In the genomic region with DNA sequence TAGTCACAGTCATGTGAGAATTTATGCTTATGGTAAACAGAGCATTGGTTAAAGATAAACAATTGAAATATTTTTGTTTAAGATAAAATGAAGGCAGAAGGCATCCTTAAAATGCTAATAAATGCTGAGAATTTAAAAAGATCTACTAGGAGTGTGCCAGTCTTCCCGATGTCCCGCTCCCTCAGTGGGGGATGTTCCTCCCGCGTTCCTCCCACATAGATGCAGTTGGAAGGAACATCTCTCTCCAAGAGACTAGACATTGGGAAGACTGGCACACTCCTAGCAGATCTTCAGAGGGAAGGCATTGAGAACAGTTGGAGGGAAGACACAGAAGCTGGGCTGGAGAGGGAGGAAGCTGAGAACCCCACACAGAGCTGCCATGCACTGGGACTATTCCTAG, we compare ENCODE assay signal across 25 cellular contexts.
DNase-seq lines count a peak whose midpoint lies in the region; ATAC-seq, FAIRE-seq and TF ChIP-seq lines count a peak whose summit lies in the region.
"Had no signal": no experiment of that assay in that cellular context is flagged by ENCODE, and none has a peak within 500 bp of the region (broad histone marks: within the 10 kb centered on the region; RNA-seq: fewer than 3 reads in every experiment).

No MANE protein-coding gene starts in this region.

- H3K4me3 ChIP-seq in A549 (no peak overlapping the region), PC-9 (no peak overlapping the region), BE2C (ENCODE audit: low read depth, low read length) (no peak overlapping the region), right atrium auricular region (no peak overlapping the region)
- H3K4me3 ChIP-seq: BLaER1 treated with 17β-estradiol and CSF1 and Interleukin-3, amounts not matched to agents 10 nM and 100 nM; GM12878 had no signal

- no peak overlapping the region for H2BK120ac ChIP-seq in H9 (ENCODE audit: low read depth, low read length, poor library complexity, severe bottlenecking)

- H3T11ph ChIP-seq in H9 (ENCODE audit: low read length): no peak overlapping the region

- no peaks in the 10 kb centered on the region for H3K23me2 ChIP-seq in H9 (ENCODE audit: insufficient read length, low read depth, low read length, poor library complexity, severe bottlenecking)

- H4K8ac ChIP-seq in H9 (replicated peaks; ENCODE audit: insufficient read length, low read depth, low read length): no peak overlapping the region

- H3K4me2 ChIP-seq in A549: peak overlapping the region; percentile 68; the same call in 2 of the 3 replicates
- no peak overlapping the region for H3K4me2 ChIP-seq in H9 (ENCODE audit: insufficient read depth, insufficient read length, low read length)
- no peak overlapping the region for H3K4me2 ChIP-seq in PC-9
- H3K4me2 ChIP-seq: BLaER1 treated with 17β-estradiol and CSF1 and Interleukin-3, amounts not matched to agents 10 nM and 100 nM had no signal

- no peak overlapping the region for H2BK20ac ChIP-seq in H9 (ENCODE audit: low read depth, low read length, poor library complexity, severe bottlenecking)

- H2BK15ac ChIP-seq in H9 (ENCODE audit: low read depth, low read length): no peak overlapping the region

- no peak overlapping the region for H3K4ac ChIP-seq in H9 (ENCODE audit: low read depth, low read length)

- H3K27me3 ChIP-seq in H9 (ENCODE audit: insufficient read depth, low read length) (no peaks in the 10 kb centered on the region), PC-9 (ENCODE audit: insufficient read depth, low read depth) (no peaks in the 10 kb centered on the region), BE2C (no peaks in the 10 kb centered on the region), right atrium auricular region (no peaks in the 10 kb centered on the region)
- H3K27me3 ChIP-seq: BLaER1 treated with 17β-estradiol and CSF1 and Interleukin-3, amounts not matched to agents 10 nM and 100 nM had no signal

- ATAC-seq in A549: no peak
- ATAC-seq in GM18907 (IDR thresholded peaks at IDR 0.05; ENCODE audit: unreplicated experiment): no peak
- ATAC-seq: GM12878 had no signal

- H3K79me2 ChIP-seq in H9 (ENCODE audit: insufficient read depth, low read length) (no peaks in the 10 kb centered on the region), PC-9 (ENCODE audit: low read depth) (no peaks in the 10 kb centered on the region)

- H3K27ac Mint-ChIP-seq in H9 (no peak overlapping the region), neural crest cell (ENCODE audit: unreplicated experiment) (peak overlapping the region; percentile 43)
- H3K27ac Mint-ChIP-seq: CD14-positive monocyte; CD4-positive, alpha-beta memory T cell; CD4-positive, CD25-positive, alpha-beta regulatory T cell; CD8-positive, alpha-beta memory T cell had no signal

- FAIRE-seq in A549 (lab: Jason Lieb, UNC) (no peak), frontal cortex (lab: Jason Lieb, UNC) (no peak)
- FAIRE-seq: GM12878, GM12892, GM18507 had no signal

- peaks cover 0 to 17% (median 0%) of the 10 kb centered on the region in 3 experiments; a peak in 3 of 7 replicates for H3K36me3 Mint-ChIP-seq in H9 (ENCODE audit: insufficient read depth in 1 of 3, low read depth in 3 of 3)
- H3K36me3 Mint-ChIP-seq in neural crest cell (ENCODE audit: low read depth): no peaks in the 10 kb centered on the region
- H3K36me3 Mint-ChIP-seq: CD14-positive monocyte; CD4-positive, alpha-beta memory T cell; CD4-positive, CD25-positive, alpha-beta regulatory T cell; CD8-positive, alpha-beta memory T cell had no signal

- H3K9me3 ChIP-seq in A549: peaks cover 32% of the 10 kb centered on the region
- H3K9me3 ChIP-seq in H9 (ENCODE audit: control insufficient read depth, low read depth, low read length): no peaks in the 10 kb centered on the region
- H3K9me3 ChIP-seq in PC-9 (ENCODE audit: insufficient read depth, low read depth): peaks cover 7% of the 10 kb centered on the region; the same call in 1 of the 2 replicates
- no peaks in the 10 kb centered on the region for H3K9me3 ChIP-seq in BE2C
- H3K9me3 ChIP-seq in right atrium auricular region: no peaks in the 10 kb centered on the region

- peaks cover 19% of the 10 kb centered on the region for H3F3A ChIP-seq in PC-9 (ENCODE audit: insufficient read depth, low read depth)

- H4K5ac ChIP-seq in H9 (ENCODE audit: insufficient read length, low read depth, low read length): no peak overlapping the region

- no peak for TF ChIP-seq POLR2A in A549 (IDR thresholded peaks at IDR 0.05; ENCODE audit: low read length)

- H3K4me1 ChIP-seq in A549 (peaks cover 40% of the 10 kb centered on the region), H9 (ENCODE audit: insufficient read depth, low read length) (no peaks in the 10 kb centered on the region), PC-9 (replicated peaks; ENCODE audit: insufficient read depth) (peaks cover 29% of the 10 kb centered on the region), BE2C (no peaks in the 10 kb centered on the region), right atrium auricular region (peaks cover 0 to 9% of the 10 kb centered on the region in 2 donors)

- H2BK12ac ChIP-seq in H9 (ENCODE audit: insufficient read length, low read depth, low read length): no peak overlapping the region

- CTCF ChIA-PET in A549 (lab: Yijun Ruan, JAX) (interaction anchor here (2.1 kb wide), 1 partner anchor 203 kb away, joined by 5 read pairs; the partner anchor contains the start of gene EDN1), PC-9 (lab: Charles Lee) (interaction anchor here (0.7 kb wide), 1 partner anchor 11 kb away, joined by 14 read pairs; no protein-coding TSS in a partner anchor)

- H3K4me3 Mint-ChIP-seq in H9: no peak overlapping the region
- H3K4me3 Mint-ChIP-seq in neural crest cell: no peak overlapping the region
- H3K4me3 Mint-ChIP-seq: CD14-positive monocyte; CD4-positive, alpha-beta memory T cell; CD4-positive, CD25-positive, alpha-beta regulatory T cell; CD8-positive, alpha-beta memory T cell had no signal

- no peak overlapping the region for H3K18ac ChIP-seq in H9 (ENCODE audit: insufficient read length, low read depth, low read length)

- H3K27me3 Mint-ChIP-seq in H9 (ENCODE audit: low read depth): peaks cover 2% of the 10 kb centered on the region; the same call in 1 of the 2 replicates
- no peaks in the 10 kb centered on the region for H3K27me3 Mint-ChIP-seq in neural crest cell (ENCODE audit: low read depth)

- H2AFZ ChIP-seq in H9 (ENCODE audit: low read length) (no peak overlapping the region), PC-9 (no peak overlapping the region)

- no peak overlapping the region for H3K56ac ChIP-seq in H9 (ENCODE audit: insufficient read length, low read depth, low read length)

- H3K36me3 ChIP-seq in PC-9 (ENCODE audit: low read depth) (no peaks in the 10 kb centered on the region), BE2C (no peaks in the 10 kb centered on the region), right atrium auricular region (no peaks in the 10 kb centered on the region)
- H3K36me3 ChIP-seq: BLaER1 treated with 17β-estradiol and CSF1 and Interleukin-3, amounts not matched to agents 10 nM and 100 nM had no signal

- TF ChIP-seq EP300 in A549 (IDR thresholded peaks at IDR 0.05): no peak

- H3K9ac ChIP-seq in H9 (ENCODE audit: extremely low read depth, insufficient read length, low read length): no peak overlapping the region
- H3K9ac ChIP-seq: BLaER1 treated with 17β-estradiol and CSF1 and Interleukin-3, amounts not matched to agents 10 nM and 100 nM had no signal

- H3K27ac ChIP-seq in A549: peak overlapping the region; percentile 94 to 98
- H3K27ac ChIP-seq in H9 (ENCODE audit: insufficient read length, low read depth, low read length): no peak overlapping the region
- H3K27ac ChIP-seq in PC-9: peak overlapping the region; percentile 87
- H3K27ac ChIP-seq in right atrium auricular region: no peak overlapping the region
- H3K27ac ChIP-seq: BLaER1 treated with 17β-estradiol and CSF1 and Interleukin-3, amounts not matched to agents 10 nM and 100 nM had no signal

- intact Hi-C loops in PC-9 (cut with micrococcal nuclease; ENCODE audit: unreplicated experiment): no loop called here

- peak overlapping the region; percentile 39; the same call in 1 of the 2 replicates for H3K14ac ChIP-seq in H9 (ENCODE audit: insufficient read depth, low read length)

- H2AK5ac ChIP-seq in H9 (ENCODE audit: insufficient read length, low read length): no peak overlapping the region

- TF ChIP-seq CTCF in A549 (IDR thresholded peaks at IDR 0.05) (no peak), H9 (conservative IDR thresholded peaks at IDR 0.05) (no peak), PC-9 (conservative IDR thresholded peaks at IDR 0.05) (no peak), neural crest cell (conservative IDR thresholded peaks at IDR 0.05) (no peak), BE2C (IDR thresholded peaks at IDR 0.05; ENCODE audit: low read depth, low read length) (no peak), right atrium auricular region (IDR thresholded peaks at IDR 0.05) (no peak)

- DNase-seq in A549 (ENCODE audit: low read depth in 1 of 2, low spot score in 1 of 2) (no peak), H9 (no peak), PC-9 (no peak), neural crest cell (ENCODE audit: low read depth, low spot score) (no peak), BE2C (no peak), frontal cortex (ENCODE audit: low spot score in 2 of 2) (no peak), right atrium auricular region (ENCODE audit: low spot score) (no peak)
- DNase-seq: ACHN; CD4-positive, alpha-beta memory T cell; CD4-positive, CD25-positive, alpha-beta regulatory T cell; CD8-positive, alpha-beta memory T cell; COR-L47; DMS 273 treated with DMSO at 0.1 percent for 48 hours; DMS153; DMS53; DMS79; DND-41; EL; GDM1 had no signal

- no peak overlapping the region for H3K23ac ChIP-seq in H9 (ENCODE audit: insufficient read length, low read depth, low read length)

- TF ChIP-seq RAD21 in A549 (conservative IDR thresholded peaks at IDR 0.05 in 1 of 2, IDR thresholded peaks at IDR 0.05 in 1 of 2): no peak

- POLR2A ChIA-PET in A549 (lab: Yijun Ruan, JAX): no interaction called here
- POLR2A ChIA-PET in PC-9 (lab: Charles Lee; ENCODE audit: unreplicated experiment): no interaction called here

- H4K91ac ChIP-seq in H9 (ENCODE audit: insufficient read length, low read depth, low read length): no peak overlapping the region

- H3K4me1 Mint-ChIP-seq in H9 (peaks cover 8 to 11% of the 10 kb centered on the region in 2 experiments; a peak in 3 of 4 replicates), neural crest cell (no peaks in the 10 kb centered on the region)
- H3K4me1 Mint-ChIP-seq: CD4-positive, alpha-beta memory T cell; CD4-positive, CD25-positive, alpha-beta regulatory T cell; CD8-positive, alpha-beta memory T cell had no signal

- H3K9me3 Mint-ChIP-seq in H9 (peaks cover 3 to 5% of the 10 kb centered on the region in 2 experiments; a peak in 3 of 5 replicates), neural crest cell (peaks cover 6% of the 10 kb centered on the region)

- H3K9me2 ChIP-seq in PC-9 (ENCODE audit: insufficient read depth): no peaks in the 10 kb centered on the region

- no peaks in the 10 kb centered on the region for H4K20me1 ChIP-seq in H9 (ENCODE audit: control insufficient read depth, insufficient read depth, insufficient read length)
- H4K20me1 ChIP-seq in PC-9 (ENCODE audit: insufficient read depth): no peaks in the 10 kb centered on the region
- H4K20me1 ChIP-seq: BLaER1 treated with 17β-estradiol and CSF1 and Interleukin-3, amounts not matched to agents 10 nM and 100 nM had no signal

- H3K79me1 ChIP-seq in H9 (ENCODE audit: insufficient read depth, low read depth, low read length, poor library complexity, severe bottlenecking): no peaks in the 10 kb centered on the region

- H2BK5ac ChIP-seq in H9 (ENCODE audit: insufficient read length, low read length): no peak overlapping the region

- no TSS peak for BruUV-seq in PC-9 (replicated peaks; lab: Mats Ljungman, UMichigan)

- 87% methylated on average over 4 of the region's 4 CpGs for WGBS in A549 (ENCODE audit: missing lambda C conversion rate)
- no CpG with 5 or more reads among the region's 4 CpGs for WGBS in H9 (ENCODE audit: extremely low coverage, insufficient read length, low lambda C conversion rate)

Comparison
In these comparisons a context has a peak if more than half of its experiments do, and no peak if none do; other contexts are left out.
1. H3K27ac ChIP-seq: peak in A549 (2 of 2) and PC-9 (single experiment); none in H9 (single experiment) and right atrium auricular region (0 of 2).